23 cellular contexts compared by ENCODE assay signal in the genomic region with DNA sequence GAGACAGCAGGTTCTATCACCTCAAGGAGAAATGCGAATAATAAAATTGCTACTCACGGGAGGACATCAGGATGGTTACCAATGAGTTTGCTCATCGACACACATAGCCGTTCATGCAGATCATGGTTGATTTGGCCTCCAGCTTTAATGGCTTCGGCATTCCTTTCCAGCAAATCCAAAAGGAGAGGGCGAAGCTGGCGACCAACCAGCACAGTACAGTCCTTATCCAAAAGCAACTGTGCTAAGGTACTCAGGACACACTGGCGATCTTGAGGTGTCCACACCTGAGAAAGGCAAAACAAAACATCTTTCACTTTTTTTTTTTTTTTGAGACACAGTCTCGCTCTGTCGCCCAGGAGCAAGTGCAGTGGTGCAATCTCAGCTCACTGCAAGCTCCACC.
"Had no signal": no experiment of that assay in that cellular context is flagged by ENCODE, and none has a peak within 500 bp of the region (broad histone marks: within the 10 kb centered on the region; RNA-seq: fewer than 3 reads in every experiment).

No MANE protein-coding gene starts in this region.

- H3K27ac Mint-ChIP-seq: immature natural killer cell; mesothelial cell of epicardium; natural killer cell; progenitor cell of endocrine pancreas; stimulated activated naive CD8-positive, alpha-beta T cell treated with anti-CD3 and anti-CD28 coated beads, Interleukin-15, Interleukin-2, amounts not matched to agents 100 ng/mL and 50 ng/mL, for 24 hours; type B pancreatic cell had no signal

- H3K9me3 ChIP-seq: left ventricle myocardium inferior, ovary, right atrium auricular region, right lobe of liver, suprapubic skin, thoracic aorta, tibial nerve, uterus had no signal

- DNase-seq: hypothalamus; immature natural killer cell; kidney; left ventricle myocardium inferior; mesendoderm; naive B cell; natural killer cell; ovary; right lobe of liver; stimulated activated CD4-positive, alpha-beta T cell treated with anti-CD3 and anti-CD28 coated beads, Interleukin-1b, Interleukin-23, amount 100 ng/mL, for 48 hours; stimulated activated CD4-positive, alpha-beta T cell treated with anti-CD3 and anti-CD28 coated beads, Interleukin-2, amount 100 ng/mL, for 48 hours; stimulated activated naive CD4-positive, alpha-beta T cell; uterus had no signal

- H3K9me3 Mint-ChIP-seq: immature natural killer cell; mesothelial cell of epicardium; naive B cell; natural killer cell; stimulated activated naive CD8-positive, alpha-beta T cell treated with anti-CD3 and anti-CD28 coated beads, Interleukin-15, Interleukin-2, amounts not matched to agents 100 ng/mL and 50 ng/mL, for 24 hours; type B pancreatic cell had no signal

- H3K4me3 Mint-ChIP-seq: immature natural killer cell; mesothelial cell of epicardium; naive B cell; natural killer cell; stimulated activated naive CD8-positive, alpha-beta T cell treated with anti-CD3 and anti-CD28 coated beads, Interleukin-15, Interleukin-2, amounts not matched to agents 100 ng/mL and 50 ng/mL, for 24 hours; type B pancreatic cell had no signal

- H3K4me3 ChIP-seq: left ventricle myocardium inferior, lung, ovary, right atrium auricular region, right lobe of liver, smooth muscle cell, suprapubic skin, thoracic aorta, tibial nerve, uterus had no signal

- H3K27ac ChIP-seq: left ventricle myocardium inferior, ovary, right atrium auricular region, right lobe of liver, suprapubic skin, thoracic aorta, tibial nerve, uterus had no signal

- H3K36me3 Mint-ChIP-seq: natural killer cell had no signal

- H3K4me1 Mint-ChIP-seq: mesothelial cell of epicardium had no signal

- ATAC-seq: natural killer cell, right lobe of liver had no signal

- H3K36me3 ChIP-seq: ovary, thoracic aorta, uterus had no signal

- H3K4me1 ChIP-seq: right atrium auricular region, right lobe of liver, suprapubic skin, tibial nerve, uterus had no signal

- H3K27me3 Mint-ChIP-seq: naive B cell; progenitor cell of endocrine pancreas; stimulated activated naive CD8-positive, alpha-beta T cell treated with anti-CD3 and anti-CD28 coated beads, Interleukin-15, Interleukin-2, amounts not matched to agents 100 ng/mL and 50 ng/mL, for 24 hours; type B pancreatic cell had no signal

- H3K27me3 ChIP-seq: ovary, right atrium auricular region, right lobe of liver, suprapubic skin, tibial nerve, uterus had no signal
